8 cellular contexts compared by ENCODE assay signal in the genomic region with DNA sequence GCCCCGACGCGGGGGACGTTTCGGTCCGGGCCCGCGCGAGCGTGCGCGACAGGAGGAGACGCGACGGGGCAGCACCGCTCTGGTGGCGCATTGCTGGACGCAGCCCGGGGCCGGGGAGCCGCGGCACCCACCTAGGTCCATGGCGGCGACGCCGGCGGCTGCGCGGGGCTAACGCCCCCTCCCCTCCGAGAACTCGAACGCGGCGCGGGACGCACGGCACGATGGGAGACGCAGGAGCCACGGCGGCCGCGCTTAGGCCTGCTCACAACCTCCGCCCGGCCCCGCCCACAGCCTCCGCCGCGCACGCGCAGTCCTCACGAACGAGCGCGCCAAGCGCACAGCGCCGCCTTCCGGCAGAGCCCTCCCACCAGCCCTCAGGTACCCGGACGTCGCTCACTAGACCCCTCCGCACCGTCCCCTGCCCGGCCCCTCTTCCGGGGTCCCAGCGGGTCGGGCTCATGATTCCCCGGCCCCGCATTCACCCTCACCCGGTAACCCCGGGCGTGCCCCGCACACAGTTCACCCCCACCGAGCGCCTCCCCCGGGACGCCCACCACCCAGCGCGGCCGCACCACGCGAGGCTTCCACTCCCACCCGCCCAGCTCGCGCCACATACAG. TPM values are rescaled to one million over a fixed set of nuclear protein-coding genes. Genes with fewer than 3 reads are reported as not detected.
DNase-seq lines count a peak whose midpoint lies in the region; ATAC-seq lines count a peak whose summit lies in the region.

TSS of gene GEMIN4 (minus strand) at position 263 of the 618 bp plus-strand sequence. CDS start at position 141, 122 bp downstream.

- H3K4me1 Mint-ChIP-seq in CD4-positive, alpha-beta memory T cell = peaks cover 24 to 46% (median 33%) of the 10 kb centered on the region in 4 donors

- H3K36me3 ChIP-seq in CD4-positive, alpha-beta memory T cell (ENCODE audit: insufficient read depth, low read length) = peaks cover 9% of the 10 kb centered on the region

- H3K27ac ChIP-seq in CD4-positive, alpha-beta memory T cell (ENCODE audit: low read depth, low read length) = peak within 1 kb of the TSS; percentile 69

- peak within 1 kb of the TSS; percentile 92 to 97 (median 94) for H3K4me3 Mint-ChIP-seq in CD4-positive, alpha-beta memory T cell

- H3K9me3 ChIP-seq in CD4-positive, alpha-beta memory T cell (ENCODE audit: control insufficient read depth in 1 of 2, low read length in 2 of 2) = no peaks in the 10 kb centered on the region

- H3K27ac Mint-ChIP-seq in CD4-positive, alpha-beta memory T cell = peak within 1 kb of the TSS; percentile 86 to 97 (median 95)

- H3K9me3 Mint-ChIP-seq in CD4-positive, alpha-beta memory T cell = no peaks in the 10 kb centered on the region

- peaks cover 6 to 31% of the 10 kb centered on the region in 2 donors for H3K36me3 Mint-ChIP-seq in CD4-positive, alpha-beta memory T cell

- intact Hi-C loops in CD4-positive, alpha-beta memory T cell (cut with micrococcal nuclease) = loop anchor here (1.0 to 2.0 kb wide), 5 partner anchors 19 to 340 kb away; partner anchors contain the start of genes GLOD4, MRM3, TLCD3A and VPS53

- H3K27me3 Mint-ChIP-seq in CD4-positive, alpha-beta memory T cell = no peaks in the 10 kb centered on the region

- H3K27me3 ChIP-seq in CD4-positive, alpha-beta memory T cell (ENCODE audit: insufficient read depth, low read length) = no peaks in the 10 kb centered on the region

- ATAC-seq in GM19351 (IDR thresholded peaks at IDR 0.05; ENCODE audit: unreplicated experiment) = peak; percentile 82
- ATAC-seq in HG03520 (IDR thresholded peaks at IDR 0.05; ENCODE audit: unreplicated experiment) = peak; percentile 76

- H3K4me1 ChIP-seq in CD4-positive, alpha-beta memory T cell (ENCODE audit: insufficient read depth, low read length) = peaks cover 27% of the 10 kb centered on the region

- DNase-seq in CD4-positive, alpha-beta memory T cell = peak; percentile 93 to 99 (median 96)
- DNase-seq in NCI-H82 treated with DMSO at 0.1 percent for 48 hours (lab: John Stamatoyannopoulos, UW; ENCODE audit: unreplicated experiment) = peak; percentile 78
- peak; percentile 92 to 99 for DNase-seq in activated CD8-positive, alpha-beta memory T cell treated with anti-CD3 and anti-CD28 coated beads for 1 hour (ENCODE audit: extremely low read depth in 1 of 2, low read depth in 1 of 2)
- DNase-seq in effector CD8-positive, alpha-beta T cell (lab: John Stamatoyannopoulos, UW) = peak; percentile 95
- DNase-seq in lung microvascular endothelial cell (ENCODE audit: low read depth in 2 of 2) = peak; percentile 87 to 95
- peak; percentile 96 to 100 (median 97) for DNase-seq in stimulated activated CD4-positive, alpha-beta T cell treated with anti-CD3 and anti-CD28 coated beads, TNF-alpha, amount 100 ng/mL, for 4 hours (ENCODE audit: low read depth in 3 of 3)

- POLR2A ChIA-PET in CD4-positive, alpha-beta memory T cell (lab: Charles Lee; ENCODE audit: partially characterized antibody) = interaction anchor here (0.5 to 4.5 kb wide), 13 partner anchors 10 to 336 kb away, joined by 3 to 37 read pairs (median 3); partner anchors contain the start of genes GLOD4, MRM3, TIMM22 and VPS53

- H3K4me3 ChIP-seq in CD4-positive, alpha-beta memory T cell (ENCODE audit: low read length in 2 of 2) = peak within 1 kb of the TSS; percentile 73 to 81

- CTCF ChIA-PET in CD4-positive, alpha-beta memory T cell (lab: Charles Lee; ENCODE audit: partially characterized antibody) = interaction anchor here (1.0 to 1.9 kb wide), 9 partner anchors 8 to 341 kb away, joined by 3 to 8 read pairs (median 5); partner anchors contain the start of genes GLOD4 and TIMM22

RNA-seq across cellular contexts. Expression of gene GEMIN4, which starts in this region (rescaled TPM):
- total RNA-seq in CD4-positive, alpha-beta memory T cell = 10 to 100 TPM; 24.4 to 24.7 TPM
- 10 to 100 TPM; 20.6 to 23.4 TPM for polyA plus RNA-seq in CD4-positive, alpha-beta memory T cell
- 7.0 and 8.7 TPM in 2 replicates for total RNA-seq in lung microvascular endothelial cell

Comparison
In these comparisons a context has a peak if more than half of its experiments do, and no peak if none do; other contexts are left out.
1. Peak in every context shown above with its lines: DNase-seq, ATAC-seq, H3K4me3 ChIP-seq and H3K27ac ChIP-seq.